7 cellular contexts compared by ENCODE assay signal in the genomic region with DNA sequence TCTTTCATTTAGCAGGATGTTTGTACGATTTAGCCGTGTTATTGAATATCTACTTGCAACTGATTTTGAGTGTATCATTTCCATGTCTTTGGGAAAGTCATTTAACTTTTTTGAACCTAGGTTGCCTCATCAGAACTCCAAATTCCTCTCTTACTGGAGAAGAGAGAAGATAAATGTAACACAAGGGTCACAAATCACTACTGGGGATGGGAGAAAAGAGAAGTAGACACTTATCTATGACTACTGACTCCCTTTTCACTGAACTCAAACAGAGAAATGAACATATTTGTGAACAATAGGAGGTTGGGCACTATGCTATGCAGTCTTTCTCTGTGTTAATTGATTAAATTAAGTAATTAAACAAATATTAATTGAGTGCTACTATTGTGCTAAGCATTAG.
"Had no signal": no experiment of that assay in that cellular context is flagged by ENCODE, and none has a peak within 500 bp of the region (broad histone marks: within the 10 kb centered on the region; RNA-seq: fewer than 3 reads in every experiment).

No MANE protein-coding gene starts in this region.

- DNase-seq: H9, HCEC 1CT had no signal

- FAIRE-seq: H1, H54, HepG2 had no signal

- H3K27ac Mint-ChIP-seq: GM23338, H9, IgD-negative memory B cell had no signal

- H3K4me3 Mint-ChIP-seq: GM23338, H9 had no signal

- H3K4me3 ChIP-seq: GM23338 had no signal

- H2AFZ ChIP-seq: GM23338 had no signal

- ATAC-seq: GM23338, HepG2 had no signal

- H3K4me2 ChIP-seq: GM23338 had no signal
